Comparison of ENCODE assay signal across 22 cellular contexts in the genomic region with DNA sequence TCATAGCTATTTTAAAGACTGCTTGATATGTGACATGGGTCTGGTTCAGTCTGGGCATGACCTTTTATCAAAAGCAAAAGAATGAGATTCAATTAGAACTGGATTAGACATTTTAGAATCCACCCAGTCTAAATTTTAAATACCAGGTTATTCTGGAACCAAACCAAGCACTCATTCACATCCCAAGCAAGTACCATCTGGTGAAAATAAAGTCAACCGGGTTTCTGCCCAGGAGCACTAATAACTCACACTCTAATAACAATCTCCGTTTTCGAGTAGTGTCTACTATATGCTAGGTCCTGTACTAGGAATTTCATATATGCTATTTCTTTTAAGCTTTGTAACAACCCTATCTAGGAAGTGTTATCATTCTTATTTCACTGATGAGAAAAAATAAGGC.
"Had no signal": no experiment of that assay in that cellular context is flagged by ENCODE, and none has a peak within 500 bp of the region (broad histone marks: within the 10 kb centered on the region; RNA-seq: fewer than 3 reads in every experiment).

No MANE protein-coding gene starts in this region.

- H3K4me3 Mint-ChIP-seq: naive thymus-derived CD8-positive, alpha-beta T cell; nephron progenitor cell; stimulated activated effector memory CD8-positive, alpha-beta T cell treated with anti-CD3 and anti-CD28 coated beads, Interleukin-12 subunit alpha, Interleukin-12 subunit beta, amount 100 ng/mL, for 72 hours had no signal

- ATAC-seq: esophagus mucosa; gastrocnemius medialis; left ventricle myocardium superior; lower lobe of right lung; naive thymus-derived CD8-positive, alpha-beta T cell; sciatic nerve; stimulated activated effector memory CD8-positive, alpha-beta T cell treated with anti-CD3 and anti-CD28 coated beads, Interleukin-12 subunit alpha, Interleukin-12 subunit beta, amount 100 ng/mL, for 72 hours; stimulated activated naive CD8-positive, alpha-beta T cell treated with anti-CD3 and anti-CD28 coated beads, Interleukin-15, Interleukin-2, amounts not matched to agents 100 U/mL and 50 U/mL, for 24 hours; upper lobe of right lung had no signal

- FAIRE-seq: keratinocyte had no signal

- H3K27me3 Mint-ChIP-seq: naive thymus-derived CD8-positive, alpha-beta T cell had no signal

- H3K9me3 Mint-ChIP-seq: naive thymus-derived CD8-positive, alpha-beta T cell; nephron progenitor cell; stimulated activated effector memory CD8-positive, alpha-beta T cell treated with anti-CD3 and anti-CD28 coated beads, Interleukin-12 subunit alpha, Interleukin-12 subunit beta, amount 100 ng/mL, for 72 hours had no signal

- H3K27ac Mint-ChIP-seq: naive thymus-derived CD8-positive, alpha-beta T cell; nephron progenitor cell; stimulated activated effector memory CD8-positive, alpha-beta T cell treated with anti-CD3 and anti-CD28 coated beads, Interleukin-12 subunit alpha, Interleukin-12 subunit beta, amount 100 ng/mL, for 72 hours had no signal

- DNase-seq: dorsolateral prefrontal cortex; effector CD4-positive, alpha-beta T cell; foreskin fibroblast; gastrocnemius medialis; head of caudate nucleus; left ventricle myocardium superior; lower lobe of right lung; naive thymus-derived CD8-positive, alpha-beta T cell; nephron progenitor cell; nucleus accumbens; stimulated activated CD4-positive, alpha-beta T cell treated with anti-CD3 and anti-CD28 coated beads, Interleukin-12 subunit alpha, Interleukin-12 subunit beta, amount 100 ng/mL, for 4 hours; stimulated activated CD4-positive, alpha-beta T cell treated with anti-CD3 and anti-CD28 coated beads, Interleukin-1b, Interleukin-23, amount 100 ng/mL, for 48 hours; stimulated activated CD4-positive, alpha-beta T cell treated with anti-CD3 and anti-CD28 coated beads, Interleukin-4, amount 100 ng/mL, for 1 hour; stimulated activated naive CD8-positive, alpha-beta T cell treated with anti-CD3 and anti-CD28 coated beads, Interleukin-15, Interleukin-2, amounts not matched to agents 100 U/mL and 50 U/mL, for 24 hours; substantia nigra; testis; upper lobe of right lung; uterus had no signal

- H3K4me1 Mint-ChIP-seq: nephron progenitor cell; stimulated activated effector memory CD8-positive, alpha-beta T cell treated with anti-CD3 and anti-CD28 coated beads, Interleukin-12 subunit alpha, Interleukin-12 subunit beta, amount 100 ng/mL, for 72 hours had no signal
